In the genomic region with DNA sequence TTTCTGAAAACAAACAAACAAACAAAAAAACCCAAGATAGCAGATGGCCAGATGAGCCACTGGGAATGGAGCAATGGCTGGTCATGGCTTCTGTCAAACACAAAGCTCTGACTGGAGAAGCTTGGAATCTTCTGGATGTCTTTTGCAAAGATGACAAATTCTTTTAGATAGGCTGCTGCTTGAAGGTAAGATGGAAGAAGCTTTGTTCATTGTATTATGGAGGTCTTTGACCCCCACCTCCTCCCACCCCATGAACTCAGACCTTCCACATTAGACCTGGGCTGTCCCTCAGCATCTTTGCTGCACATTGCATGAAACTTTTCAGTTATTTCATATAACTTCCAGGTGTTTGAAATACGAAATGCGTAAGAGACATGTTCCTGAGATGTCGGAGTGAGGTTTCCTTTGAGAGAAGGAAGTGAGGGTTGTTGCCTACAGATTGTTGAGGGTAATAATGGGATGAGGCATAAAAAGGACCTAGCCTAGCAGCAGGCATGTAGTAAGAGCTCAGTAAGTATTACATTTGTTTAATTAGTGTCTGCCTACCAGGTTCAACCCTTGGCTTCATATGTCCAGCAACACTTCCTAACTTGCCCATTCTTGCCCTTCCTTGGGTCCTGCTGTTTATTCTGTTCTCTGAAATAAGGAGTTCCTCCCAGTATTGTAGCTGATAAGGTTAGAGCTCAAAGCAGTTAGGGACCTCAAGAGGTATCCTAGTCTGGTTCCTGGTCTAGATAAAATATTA, we compare ENCODE assay signal across 1 cellular context.
TF ChIP-seq lines count a peak whose summit lies in the region.

No MANE protein-coding gene starts in this region.

TF ChIP-seq in K562, 482 proteins besides CTCF, POLR2A, EP300 and RAD21 (continued from another document):
- TF ChIP-seq SLC30A9 (CRISPR knock-in tag; IDR thresholded peaks at IDR 0.05) (no peak), GABPB1 (CRISPR knock-in tag; IDR thresholded peaks at IDR 0.05) (no peak), MTA3 (IDR thresholded peaks at IDR 0.05; ENCODE audit: borderline replicate concordance) (no peak), ZNF57 (CRISPR knock-in tag; IDR thresholded peaks at IDR 0.05) (no peak)
- TF ChIP-seq, protein P1, sequence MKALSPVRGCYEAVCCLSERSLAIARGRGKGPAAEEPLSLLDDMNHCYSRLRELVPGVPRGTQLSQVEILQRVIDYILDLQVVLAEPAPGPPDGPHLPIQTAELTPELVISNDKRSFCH (CRISPR knock-in tag; IDR thresholded peaks at IDR 0.05) = no peak
- TF ChIP-seq, protein P1 (tag; IDR thresholded peaks at IDR 0.05) = peak; percentile 58; the same call in 1 of the 2 replicates
